Comparison of ENCODE assay signal across 8 cellular contexts in the genomic region with DNA sequence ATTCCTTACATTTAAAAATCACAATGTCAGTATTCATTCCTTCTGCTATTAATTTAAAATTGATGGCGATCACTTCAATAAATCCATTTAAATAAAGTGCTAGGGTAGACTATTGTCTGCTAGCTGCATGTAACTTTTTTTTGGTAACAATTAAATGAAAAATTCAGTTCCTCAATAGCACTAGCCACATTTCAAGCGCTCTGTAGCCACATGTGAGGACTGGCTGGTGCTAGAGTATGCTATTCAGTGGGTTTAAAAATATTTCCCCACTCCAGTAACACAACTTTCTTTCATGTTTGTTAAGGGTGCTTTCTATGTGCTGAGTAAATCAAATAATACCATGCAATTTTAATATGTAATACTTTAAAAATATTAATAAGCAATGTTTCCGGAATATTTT.
DNase-seq lines count a peak whose midpoint lies in the region; ATAC-seq, FAIRE-seq and TF ChIP-seq lines count a peak whose summit lies in the region.

No MANE protein-coding gene starts in this region.

- peak overlapping the region; percentile 55 to 62 for H3K4me3 ChIP-seq in ascending aorta

- no peak for FAIRE-seq in GM12892 (lab: Jason Lieb, UNC)

- H3K27ac ChIP-seq in ascending aorta = peak overlapping the region; percentile 84 to 85
- H3K27ac ChIP-seq in substantia nigra (ENCODE audit: low read depth, low read length, poor library complexity, severe bottlenecking) = peak overlapping the region; percentile 67

- no peak for TF ChIP-seq CTCF in ascending aorta (IDR thresholded peaks at IDR 0.05)

- H3K4me1 ChIP-seq in ascending aorta = peaks cover 0 to 11% of the 10 kb centered on the region in 2 donors

- no peaks in the 10 kb centered on the region for H3K9me3 ChIP-seq in ascending aorta

- DNase-seq in A172 (ENCODE audit: low spot score) (peak; percentile 32), M059J (ENCODE audit: low read depth) (peak; percentile 13), ascending aorta (ENCODE audit: low spot score in 2 of 2) (no peak), kidney tubule cell (ENCODE audit: low spot score) (peak; percentile 26), substantia nigra (lab: John Stamatoyannopoulos, UW) (no peak), GM12892 (ENCODE audit: insufficient read length) (no peak)

- ATAC-seq in GM18508 (IDR thresholded peaks at IDR 0.05; ENCODE audit: insufficient read depth, unreplicated experiment) (peak; percentile 12), GM18867 (IDR thresholded peaks at IDR 0.05; ENCODE audit: unreplicated experiment) (no peak)

- H3K36me3 ChIP-seq in ascending aorta = peaks cover under 1 to 18% of the 10 kb centered on the region in 2 donors

- TF ChIP-seq POLR2A in GM12892 (IDR thresholded peaks at IDR 0.05; ENCODE audit: low read depth, low read length) = no peak

- no peaks in the 10 kb centered on the region for H3K27me3 ChIP-seq in ascending aorta

- intact Hi-C loops in ascending aorta (cut with DNase I) = loop anchor here (2.0 to 5.0 kb wide), 3 partner anchors 58 to 77 kb away; no protein-coding TSS in a partner anchor

Comparison
In these comparisons a context has a peak if more than half of its experiments do, and no peak if none do; other contexts are left out.
1. DNase-seq: peak in A172 (single experiment), M059J (single experiment) and kidney tubule cell (single experiment); none in ascending aorta (0 of 2), substantia nigra (0 of 49) and GM12892 (single experiment).